21 cellular contexts compared by ENCODE assay signal in the genomic region with DNA sequence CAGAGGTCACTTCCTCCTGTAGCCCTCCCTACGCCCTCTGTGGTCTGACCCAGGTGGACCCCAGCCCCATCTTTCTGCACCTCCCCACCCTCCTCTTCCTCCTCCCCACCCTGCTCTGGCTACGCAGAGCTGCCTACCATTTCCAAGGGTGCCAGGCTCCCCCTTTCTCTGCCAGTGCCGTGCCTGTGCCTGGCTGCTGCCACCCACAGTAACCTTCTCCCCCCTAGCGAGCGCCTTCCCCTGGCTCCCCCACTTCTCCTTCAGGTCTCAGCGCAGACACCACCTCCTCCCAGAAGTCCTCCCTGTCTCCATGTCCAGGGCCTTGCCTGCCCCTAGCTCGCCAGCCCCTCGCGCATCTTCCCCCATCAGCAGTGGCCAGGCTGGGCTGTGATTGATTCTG.
A peak's percentile ranks its signal among the peaks of the same experiment; 100 is the strongest.
DNase-seq lines count a peak whose midpoint lies in the region; ATAC-seq and TF ChIP-seq lines count a peak whose summit lies in the region.
"Had no signal": no experiment of that assay in that cellular context is flagged by ENCODE, and none has a peak within 500 bp of the region (broad histone marks: within the 10 kb centered on the region; RNA-seq: fewer than 3 reads in every experiment).

No MANE protein-coding gene starts in this region.

- no peak overlapping the region for H3K9ac ChIP-seq in HCT116 (ENCODE audit: low read length)

- H3K27ac ChIP-seq in ACC112 (ENCODE audit: low read depth, low read length) (peak overlapping the region; percentile 96), HCT116 (ENCODE audit: low read depth, low read length) (no peak overlapping the region)
- H3K27ac ChIP-seq: dorsolateral prefrontal cortex, SJCRH30, tibial artery had no signal

- H3K27me3 Mint-ChIP-seq in brain, result peaks cover 8% of the 10 kb centered on the region
- H3K27me3 Mint-ChIP-seq in neural crest cell (ENCODE audit: low read depth), result peaks cover 6% of the 10 kb centered on the region

- H3K4me3 ChIP-seq in ACC112 (ENCODE audit: low read depth, low read length) (no peak overlapping the region), HCT116 (replicated peaks in 1 of 2; ENCODE audit: low read depth in 1 of 2, low read length in 2 of 2) (no peak overlapping the region)
- H3K4me3 ChIP-seq: adrenal gland, dorsolateral prefrontal cortex, K562, lung, SJCRH30, tibial artery had no signal

- DNase-seq in HCT116 (ENCODE audit: low read depth, low spot score), result no peak
- no peak for DNase-seq in neural crest cell (ENCODE audit: low read depth, low spot score)
- DNase-seq in NCI-H69 (lab: John Stamatoyannopoulos, UW), result no peak
- no peak for DNase-seq in DMS153 (lab: John Stamatoyannopoulos, UW)
- no peak for DNase-seq in stimulated activated CD8-positive, alpha-beta memory T cell treated with anti-CD3 and anti-CD28 coated beads, Interleukin-4, amount 100 ng/mL, for 48 hours
- DNase-seq: activated gamma-delta T cell; central memory CD4-positive, alpha-beta T cell; DND-41; dorsolateral prefrontal cortex; foreskin melanocyte; stimulated activated CD4-positive, alpha-beta T cell treated with anti-CD3 and anti-CD28 coated beads, Interleukin-2, amount 100 ng/mL, for 24 hours; stimulated activated naive CD4-positive, alpha-beta T cell; T-helper 9 cell; tibial artery had no signal

- H3K36me3 ChIP-seq in ACC112 (ENCODE audit: insufficient read depth, low read length) (no peaks in the 10 kb centered on the region), HCT116 (ENCODE audit: control insufficient read depth in 1 of 2, insufficient read depth in 2 of 2, low read length in 2 of 2) (no peaks in the 10 kb centered on the region)
- H3K36me3 ChIP-seq: adrenal gland, SJCRH30, tibial artery had no signal

- no peaks in the 10 kb centered on the region for H3K9me3 ChIP-seq in HCT116 (ENCODE audit: control insufficient read depth in 1 of 2, insufficient read depth in 1 of 2, low read depth in 1 of 2, low read length in 2 of 2)
- H3K9me3 ChIP-seq: adrenal gland, SJCRH30, tibial artery had no signal

- H3K4me2 ChIP-seq in HCT116 (ENCODE audit: low read length), result peak overlapping the region; percentile 73; the same call in 1 of the 2 replicates

- CTCF ChIA-PET in HCT116 (lab: Charles Lee), result no interaction called here

- H2AFZ ChIP-seq in ACC112 (ENCODE audit: low read length, unreplicated experiment), result no peak overlapping the region
- H2AFZ ChIP-seq in HCT116 (ENCODE audit: low read depth, low read length, poor library complexity, severe bottlenecking), result no peak overlapping the region

- peaks cover 57% of the 10 kb centered on the region for H3K4me1 Mint-ChIP-seq in brain
- H3K4me1 Mint-ChIP-seq in neural crest cell, result peaks cover 50% of the 10 kb centered on the region

- BruUV-seq in HCT116 (replicated peaks; lab: Mats Ljungman, UMichigan), result no TSS peak

- no peaks in the 10 kb centered on the region for H4K20me1 ChIP-seq in HCT116 (ENCODE audit: insufficient read depth)

- H3K27ac Mint-ChIP-seq in brain (peak overlapping the region in 4 of 5 experiments; percentile 80 to 97 (median 85)), neural crest cell (ENCODE audit: unreplicated experiment) (peak overlapping the region; percentile 24)
- H3K27ac Mint-ChIP-seq: progenitor cell of endocrine pancreas had no signal

- H3K4me1 ChIP-seq in ACC112 (ENCODE audit: control insufficient read depth, insufficient read depth, low read length, unreplicated experiment) (peaks cover 49% of the 10 kb centered on the region), HCT116 (ENCODE audit: control insufficient read depth in 1 of 2, insufficient read depth in 2 of 2, low read length in 2 of 2) (peaks cover 5 to 41% of the 10 kb centered on the region in 2 experiments; a peak in 3 of 4 replicates)

- H3K9me3 Mint-ChIP-seq in brain (peaks cover 0 to 3% (median 0%) of the 10 kb centered on the region in 5 experiments), neural crest cell (no peaks in the 10 kb centered on the region)

- POLR2A ChIA-PET in HCT116 (lab: Charles Lee), result no interaction called here

- TF ChIP-seq CTCF in HCT116 (IDR thresholded peaks at IDR 0.05 in 2 of 3, conservative IDR thresholded peaks at IDR 0.05 in 1 of 3; ENCODE audit: borderline replicate concordance in 1 of 3, insufficient read depth in 1 of 3, low read depth in 2 of 3, low read length in 2 of 3) (no peak), brain (conservative IDR thresholded peaks at IDR 0.05) (no peak), neural crest cell (conservative IDR thresholded peaks at IDR 0.05) (no peak)

- no peak for ATAC-seq in HCT116

- TF ChIP-seq RAD21 in HCT116 (IDR thresholded peaks at IDR 0.05; ENCODE audit: low read depth), result no peak

- H3K36me3 Mint-ChIP-seq in brain (no peaks in the 10 kb centered on the region), neural crest cell (ENCODE audit: low read depth) (no peaks in the 10 kb centered on the region)

- peaks cover 20% of the 10 kb centered on the region for H3K27me3 ChIP-seq in ACC112 (ENCODE audit: insufficient read depth, low read length)
- no peaks in the 10 kb centered on the region for H3K27me3 ChIP-seq in HCT116 (ENCODE audit: insufficient read depth, low read length)
- H3K27me3 ChIP-seq: SJCRH30 had no signal

- RAD21 ChIA-PET in HCT116 (lab: Charles Lee; ENCODE audit: low non-redundant PET in 1 of 2, low total read pairs in 2 of 2, uncharacterized antibody in 2 of 2, unreplicated experiment in 2 of 2), result no interaction called here

- intact Hi-C loops in HCT116 (cut with micrococcal nuclease), result loop anchor here (10.0 kb wide), 1 partner anchor 137 kb away; no protein-coding TSS in a partner anchor

- TF ChIP-seq POLR2A in HCT116 (IDR thresholded peaks at IDR 0.05; ENCODE audit: borderline replicate concordance, extremely low read depth, insufficient read depth, insufficient read length), result no peak

- no peaks in the 10 kb centered on the region for H3K79me2 ChIP-seq in ACC112 (ENCODE audit: control insufficient read depth, insufficient read depth, low read length, unreplicated experiment)
- no peaks in the 10 kb centered on the region for H3K79me2 ChIP-seq in HCT116 (ENCODE audit: insufficient read depth, low read length)

- H3K4me3 Mint-ChIP-seq in brain (peak overlapping the region in 1 of 5 experiments; percentile 23), neural crest cell (peak overlapping the region; percentile 23)

- H3K9me2 ChIP-seq in HCT116 (ENCODE audit: insufficient read depth), result no peaks in the 10 kb centered on the region

TF ChIP-seq in HCT116, 20 proteins besides CTCF, POLR2A, EP300 and RAD21:
- TF ChIP-seq TCF7L2 (IDR thresholded peaks at IDR 0.05; ENCODE audit: borderline replicate concordance, extremely low read depth, insufficient read depth, insufficient read length) (no peak), EGR1 (IDR thresholded peaks at IDR 0.05; ENCODE audit: low read depth) (no peak), ZFX (IDR thresholded peaks at IDR 0.05) (no peak), YY1 (IDR thresholded peaks at IDR 0.05; ENCODE audit: extremely low read depth, insufficient replicate concordance, low read depth, low read length) (no peak), CBX3 (IDR thresholded peaks at IDR 0.05; ENCODE audit: low read depth) (no peak), POLR2AphosphoS5 (IDR thresholded peaks at IDR 0.05; ENCODE audit: low read depth, low read length) (no peak), EZH2phosphoT487 (IDR thresholded peaks at IDR 0.05; ENCODE audit: borderline replicate concordance) (no peak), ELF1 (IDR thresholded peaks at IDR 0.05; ENCODE audit: borderline replicate concordance, low read depth) (no peak), CEBPB (IDR thresholded peaks at IDR 0.05; ENCODE audit: low read depth) (no peak), EZH2 (IDR thresholded peaks at IDR 0.05) (no peak), SRF (IDR thresholded peaks at IDR 0.05; ENCODE audit: low read depth) (no peak)
